ENCODE assay signal across 17 cellular contexts in genomic region chr19:52142001-52142595, GRCh38.
"Had no signal": no experiment of that assay in that cellular context is flagged by ENCODE, and none has a peak within 500 bp of the region (broad histone marks: within the 10 kb centered on the region; RNA-seq: fewer than 3 reads in every experiment).

No MANE protein-coding gene starts in this region.

- H3K27ac Mint-ChIP-seq: activated CD4-positive, alpha-beta T cell treated with anti-CD3 and anti-CD28 coated beads, Interleukin-2, amount 10 ng/mL, durations not matched to agents 7 days and 5 days; activated naive CD4-positive, alpha-beta T cell treated with anti-CD3 and anti-CD28 coated beads, Interleukin-2, amount 10 ng/mL, durations not matched to agents 7 days and 5 days; activated T-helper 17 cell treated with anti-CD3 and anti-CD28 coated beads, Interleukin-2, amount 50 U/mL, for 72 hours; stimulated activated memory B cell treated with anti-CD40 and anti-IgM and Interleukin-4, amounts not matched to agents 10 μg/mL and 1 μg/mL and 100 μg/mL, for 72 hours had no signal

- ATAC-seq: activated T-helper 17 cell treated with anti-CD3 and anti-CD28 coated beads, Interleukin-2, amount 50 U/mL, for 72 hours; left colon; mucosa of descending colon; naive thymus-derived CD8-positive, alpha-beta T cell; stimulated activated memory B cell treated with anti-CD40 and anti-IgM and Interleukin-4, amounts not matched to agents 10 μg/mL and 1 μg/mL and 100 μg/mL, for 72 hours had no signal

- H3K4me3 ChIP-seq: lung, mucosa of descending colon, prostate gland, tibial nerve had no signal

- H3K4me3 Mint-ChIP-seq: activated CD4-positive, alpha-beta T cell treated with anti-CD3 and anti-CD28 coated beads, Interleukin-2, amount 10 ng/mL, durations not matched to agents 7 days and 5 days; activated naive CD4-positive, alpha-beta T cell treated with anti-CD3 and anti-CD28 coated beads, Interleukin-2, amount 10 ng/mL, durations not matched to agents 7 days and 5 days; activated T-helper 17 cell treated with anti-CD3 and anti-CD28 coated beads, Interleukin-2, amount 50 U/mL, for 72 hours; stimulated activated memory B cell treated with anti-CD40 and anti-IgM and Interleukin-4, amounts not matched to agents 10 μg/mL and 1 μg/mL and 100 μg/mL, for 72 hours had no signal

- H3K27me3 ChIP-seq: tibial nerve had no signal

- H3K9me3 ChIP-seq: prostate gland, tibial nerve had no signal

- H3K27ac ChIP-seq: prostate gland, tibial nerve had no signal

- H3K36me3 ChIP-seq: prostate gland, tibial nerve had no signal

- H3K27me3 Mint-ChIP-seq: activated CD4-positive, alpha-beta T cell treated with anti-CD3 and anti-CD28 coated beads, Interleukin-2, amount 10 ng/mL, durations not matched to agents 7 days and 5 days; activated naive CD4-positive, alpha-beta T cell treated with anti-CD3 and anti-CD28 coated beads, Interleukin-2, amount 10 ng/mL, durations not matched to agents 7 days and 5 days; activated T-helper 17 cell treated with anti-CD3 and anti-CD28 coated beads, Interleukin-2, amount 50 U/mL, for 72 hours; naive thymus-derived CD8-positive, alpha-beta T cell; stimulated activated memory B cell treated with anti-CD40 and anti-IgM and Interleukin-4, amounts not matched to agents 10 μg/mL and 1 μg/mL and 100 μg/mL, for 72 hours had no signal

- DNase-seq: activated CD4-positive, alpha-beta T cell treated with anti-CD3 and anti-CD28 coated beads, Interleukin-2, amount 10 ng/mL, durations not matched to agents 7 days and 5 days; activated CD8-positive, alpha-beta memory T cell treated with anti-CD3 and anti-CD28 coated beads for 24 hours; activated naive CD4-positive, alpha-beta T cell treated with anti-CD3 and anti-CD28 coated beads, Interleukin-2, amount 10 ng/mL, durations not matched to agents 7 days and 5 days; effector memory CD4-positive, alpha-beta T cell; erythroblast; immature natural killer cell; left colon; mucosa of descending colon; naive thymus-derived CD8-positive, alpha-beta T cell; occipital lobe; stimulated activated CD4-positive, alpha-beta T cell treated with anti-CD3 and anti-CD28 coated beads, Interleukin-1b, Interleukin-23, amount 100 ng/mL, for 48 hours; T1000 had no signal
